In the genomic region with DNA sequence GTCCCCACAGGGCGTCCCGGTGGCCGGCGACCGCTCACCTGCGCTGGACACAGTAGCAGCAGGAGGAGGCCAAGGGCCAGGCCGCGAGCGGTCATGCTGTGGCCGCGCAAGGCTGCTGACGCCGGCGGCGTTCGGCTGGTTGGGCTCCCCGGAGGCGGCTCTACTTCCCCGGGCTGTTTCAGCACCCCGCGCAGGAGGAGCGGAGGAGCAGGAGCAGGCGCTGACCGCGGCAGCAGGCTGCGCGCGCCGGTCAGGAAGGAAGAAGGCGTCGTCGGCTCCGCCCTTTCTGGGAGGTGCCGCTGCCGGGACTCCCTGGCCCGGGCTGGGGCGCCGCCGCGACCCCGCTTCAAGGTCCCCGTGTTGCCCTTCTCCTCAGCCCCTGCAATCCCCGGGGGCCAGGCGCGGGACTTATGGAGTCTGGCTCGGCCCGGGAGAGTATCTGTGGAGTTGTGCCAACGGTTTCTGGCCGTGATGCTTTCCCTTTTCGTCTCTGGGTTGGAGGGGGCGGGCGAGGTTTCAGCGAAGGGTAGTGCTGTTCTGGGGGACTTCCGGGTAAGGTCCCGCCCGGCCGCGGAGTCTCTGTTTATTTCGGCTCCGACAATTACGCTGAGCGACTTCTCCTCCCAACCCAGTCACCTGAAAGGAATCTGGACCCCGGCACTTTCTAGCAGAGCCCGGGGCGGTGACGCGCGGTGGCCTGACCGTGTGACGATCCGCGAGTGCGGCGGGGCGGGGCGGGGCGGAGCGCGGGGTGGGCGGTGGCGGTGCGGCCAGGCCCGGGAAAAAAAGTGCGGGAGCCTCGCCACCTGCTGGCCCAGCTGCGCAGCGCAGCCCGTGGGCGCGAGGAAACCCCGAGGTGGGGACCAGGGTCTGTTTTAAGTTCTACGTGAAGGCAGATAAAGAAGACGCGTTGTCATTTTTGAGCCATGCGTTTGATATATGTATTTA, we compare ENCODE assay signal across 1 cellular context.
TF ChIP-seq lines count a peak whose summit lies in the region.

A gene (minus strand): TSS at position 258 of the 948 bp plus-strand sequence. CDS start 163 bp downstream, at position 95.

TF ChIP-seq in HepG2, 621 proteins besides CTCF, POLR2A, EP300 and RAD21 (continued from another document and continues in another):
- TF ChIP-seq, protein P1, sequence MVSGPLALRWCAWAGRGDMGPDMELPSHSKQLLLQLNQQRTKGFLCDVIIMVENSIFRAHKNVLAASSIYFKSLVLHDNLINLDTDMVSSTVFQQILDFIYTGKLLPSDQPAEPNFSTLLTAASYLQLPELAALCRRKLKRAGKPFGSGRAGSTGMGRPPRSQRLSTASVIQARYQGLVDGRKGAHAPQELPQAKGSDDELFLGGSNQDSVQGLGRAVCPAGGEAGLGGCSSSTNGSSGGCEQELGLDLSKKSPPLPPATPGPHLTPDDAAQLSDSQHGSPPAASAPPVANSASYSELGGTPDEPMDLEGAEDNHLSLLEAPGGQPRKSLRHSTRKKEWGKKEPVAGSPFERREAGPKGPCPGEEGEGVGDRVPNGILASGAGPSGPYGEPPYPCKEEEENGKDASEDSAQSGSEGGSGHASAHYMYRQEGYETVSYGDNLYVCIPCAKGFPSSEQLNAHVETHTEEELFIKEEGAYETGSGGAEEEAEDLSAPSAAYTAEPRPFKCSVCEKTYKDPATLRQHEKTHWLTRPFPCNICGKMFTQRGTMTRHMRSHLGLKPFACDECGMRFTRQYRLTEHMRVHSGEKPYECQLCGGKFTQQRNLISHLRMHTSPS (CRISPR knock-in tag; IDR thresholded peaks at IDR 0.05; ENCODE audit: low read depth): no peak
- TF ChIP-seq, protein P2, sequence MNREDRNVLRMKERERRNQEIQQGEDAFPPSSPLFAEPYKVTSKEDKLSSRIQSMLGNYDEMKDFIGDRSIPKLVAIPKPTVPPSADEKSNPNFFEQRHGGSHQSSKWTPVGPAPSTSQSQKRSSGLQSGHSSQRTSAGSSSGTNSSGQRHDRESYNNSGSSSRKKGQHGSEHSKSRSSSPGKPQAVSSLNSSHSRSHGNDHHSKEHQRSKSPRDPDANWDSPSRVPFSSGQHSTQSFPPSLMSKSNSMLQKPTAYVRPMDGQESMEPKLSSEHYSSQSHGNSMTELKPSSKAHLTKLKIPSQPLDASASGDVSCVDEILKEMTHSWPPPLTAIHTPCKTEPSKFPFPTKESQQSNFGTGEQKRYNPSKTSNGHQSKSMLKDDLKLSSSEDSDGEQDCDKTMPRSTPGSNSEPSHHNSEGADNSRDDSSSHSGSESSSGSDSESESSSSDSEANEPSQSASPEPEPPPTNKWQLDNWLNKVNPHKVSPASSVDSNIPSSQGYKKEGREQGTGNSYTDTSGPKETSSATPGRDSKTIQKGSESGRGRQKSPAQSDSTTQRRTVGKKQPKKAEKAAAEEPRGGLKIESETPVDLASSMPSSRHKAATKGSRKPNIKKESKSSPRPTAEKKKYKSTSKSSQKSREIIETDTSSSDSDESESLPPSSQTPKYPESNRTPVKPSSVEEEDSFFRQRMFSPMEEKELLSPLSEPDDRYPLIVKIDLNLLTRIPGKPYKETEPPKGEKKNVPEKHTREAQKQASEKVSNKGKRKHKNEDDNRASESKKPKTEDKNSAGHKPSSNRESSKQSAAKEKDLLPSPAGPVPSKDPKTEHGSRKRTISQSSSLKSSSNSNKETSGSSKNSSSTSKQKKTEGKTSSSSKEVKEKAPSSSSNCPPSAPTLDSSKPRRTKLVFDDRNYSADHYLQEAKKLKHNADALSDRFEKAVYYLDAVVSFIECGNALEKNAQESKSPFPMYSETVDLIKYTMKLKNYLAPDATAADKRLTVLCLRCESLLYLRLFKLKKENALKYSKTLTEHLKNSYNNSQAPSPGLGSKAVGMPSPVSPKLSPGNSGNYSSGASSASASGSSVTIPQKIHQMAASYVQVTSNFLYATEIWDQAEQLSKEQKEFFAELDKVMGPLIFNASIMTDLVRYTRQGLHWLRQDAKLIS (CRISPR knock-in tag; IDR thresholded peaks at IDR 0.05): peak; percentile 68; the same call in 1 of the 2 replicates
- TF ChIP-seq ZNF629 (CRISPR knock-in tag; conservative IDR thresholded peaks at IDR 0.05) (no peak; the same call in 1 of the 2 replicates), YEATS2 (CRISPR knock-in tag; IDR thresholded peaks at IDR 0.05; ENCODE audit: borderline replicate concordance) (peak; percentile 46; the same call in 1 of the 2 replicates), JUND (CRISPR knock-in tag; IDR thresholded peaks at IDR 0.05) (0 out of 2 replicates have a peak, but pooled peaks have one; percentile 35), ZFP37 (CRISPR knock-in tag; IDR thresholded peaks at IDR 0.05; ENCODE audit: borderline replicate concordance) (no peak), ISL2 (CRISPR knock-in tag; IDR thresholded peaks at IDR 0.05) (no peak), ZNF567 (CRISPR knock-in tag; IDR thresholded peaks at IDR 0.05; ENCODE audit: borderline replicate concordance) (peak; percentile 82), ZNF30 (CRISPR knock-in tag; IDR thresholded peaks at IDR 0.05) (no peak), ZFY (CRISPR knock-in tag; IDR thresholded peaks at IDR 0.05) (peak; percentile 76), CCAR2 (optimal IDR thresholded peaks at IDR 0.05; ENCODE audit: low read depth, low read length) (no peak), ZNF292 (CRISPR knock-in tag; IDR thresholded peaks at IDR 0.05; ENCODE audit: borderline replicate concordance, low read depth) (no peak), ZNF20 (CRISPR knock-in tag; IDR thresholded peaks at IDR 0.05) (0 out of 2 replicates have a peak, but pooled peaks have one; percentile 47), ESRRA (CRISPR knock-in tag; IDR thresholded peaks at IDR 0.05; ENCODE audit: low read depth) (peak; percentile 52; the same call in 1 of the 2 replicates), HNRNPH1 (optimal IDR thresholded peaks at IDR 0.05; ENCODE audit: low read depth, low read length) (no peak), TSC22D2 (CRISPR knock-in tag; IDR thresholded peaks at IDR 0.05; ENCODE audit: borderline replicate concordance) (peak; percentile 9; the same call in 1 of the 2 replicates), CEBPB (IDR thresholded peaks at IDR 0.05; ENCODE audit: borderline replicate concordance, low read depth, low read length) (no peak), FOXK2 (IDR thresholded peaks at IDR 0.05) (no peak), SRF (IDR thresholded peaks at IDR 0.05; ENCODE audit: low read depth, low read length) (peak; percentile 6; the same call in 1 of the 2 replicates), ZNF607 (CRISPR knock-in tag; IDR thresholded peaks at IDR 0.05; ENCODE audit: borderline replicate concordance) (peak; percentile 57; the same call in 1 of the 2 replicates), RFXANK (CRISPR knock-in tag; IDR thresholded peaks at IDR 0.05) (no peak), ETV6 (CRISPR knock-in tag; conservative IDR thresholded peaks at IDR 0.05) (no peak; the same call in 1 of the 2 replicates), SRSF9 (IDR thresholded peaks at IDR 0.05; ENCODE audit: borderline replicate concordance, insufficient read depth, low read depth, low read length, poor library complexity, severe bottlenecking) (no peak)
- TF ChIP-seq, protein P3, sequence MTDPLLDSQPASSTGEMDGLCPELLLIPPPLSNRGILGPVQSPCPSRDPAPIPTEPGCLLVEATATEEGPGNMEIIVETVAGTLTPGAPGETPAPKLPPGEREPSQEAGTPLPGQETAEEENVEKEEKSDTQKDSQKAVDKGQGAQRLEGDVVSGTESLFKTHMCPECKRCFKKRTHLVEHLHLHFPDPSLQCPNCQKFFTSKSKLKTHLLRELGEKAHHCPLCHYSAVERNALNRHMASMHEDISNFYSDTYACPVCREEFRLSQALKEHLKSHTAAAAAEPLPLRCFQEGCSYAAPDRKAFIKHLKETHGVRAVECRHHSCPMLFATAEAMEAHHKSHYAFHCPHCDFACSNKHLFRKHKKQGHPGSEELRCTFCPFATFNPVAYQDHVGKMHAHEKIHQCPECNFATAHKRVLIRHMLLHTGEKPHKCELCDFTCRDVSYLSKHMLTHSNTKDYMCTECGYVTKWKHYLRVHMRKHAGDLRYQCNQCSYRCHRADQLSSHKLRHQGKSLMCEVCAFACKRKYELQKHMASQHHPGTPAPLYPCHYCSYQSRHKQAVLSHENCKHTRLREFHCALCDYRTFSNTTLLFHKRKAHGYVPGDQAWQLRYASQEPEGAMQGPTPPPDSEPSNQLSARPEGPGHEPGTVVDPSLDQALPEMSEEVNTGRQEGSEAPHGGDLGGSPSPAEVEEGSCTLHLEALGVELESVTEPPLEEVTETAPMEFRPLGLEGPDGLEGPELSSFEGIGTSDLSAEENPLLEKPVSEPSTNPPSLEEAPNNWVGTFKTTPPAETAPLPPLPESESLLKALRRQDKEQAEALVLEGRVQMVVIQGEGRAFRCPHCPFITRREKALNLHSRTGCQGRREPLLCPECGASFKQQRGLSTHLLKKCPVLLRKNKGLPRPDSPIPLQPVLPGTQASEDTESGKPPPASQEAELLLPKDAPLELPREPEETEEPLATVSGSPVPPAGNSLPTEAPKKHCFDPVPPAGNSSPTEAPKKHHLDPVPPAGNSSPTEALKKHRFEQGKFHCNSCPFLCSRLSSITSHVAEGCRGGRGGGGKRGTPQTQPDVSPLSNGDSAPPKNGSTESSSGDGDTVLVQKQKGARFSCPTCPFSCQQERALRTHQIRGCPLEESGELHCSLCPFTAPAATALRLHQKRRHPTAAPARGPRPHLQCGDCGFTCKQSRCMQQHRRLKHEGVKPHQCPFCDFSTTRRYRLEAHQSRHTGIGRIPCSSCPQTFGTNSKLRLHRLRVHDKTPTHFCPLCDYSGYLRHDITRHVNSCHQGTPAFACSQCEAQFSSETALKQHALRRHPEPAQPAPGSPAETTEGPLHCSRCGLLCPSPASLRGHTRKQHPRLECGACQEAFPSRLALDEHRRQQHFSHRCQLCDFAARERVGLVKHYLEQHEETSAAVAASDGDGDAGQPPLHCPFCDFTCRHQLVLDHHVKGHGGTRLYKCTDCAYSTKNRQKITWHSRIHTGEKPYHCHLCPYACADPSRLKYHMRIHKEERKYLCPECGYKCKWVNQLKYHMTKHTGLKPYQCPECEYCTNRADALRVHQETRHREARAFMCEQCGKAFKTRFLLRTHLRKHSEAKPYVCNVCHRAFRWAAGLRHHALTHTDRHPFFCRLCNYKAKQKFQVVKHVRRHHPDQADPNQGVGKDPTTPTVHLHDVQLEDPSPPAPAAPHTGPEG (CRISPR knock-in tag; IDR thresholded peaks at IDR 0.05): no peak
- TF ChIP-seq, protein P4, sequence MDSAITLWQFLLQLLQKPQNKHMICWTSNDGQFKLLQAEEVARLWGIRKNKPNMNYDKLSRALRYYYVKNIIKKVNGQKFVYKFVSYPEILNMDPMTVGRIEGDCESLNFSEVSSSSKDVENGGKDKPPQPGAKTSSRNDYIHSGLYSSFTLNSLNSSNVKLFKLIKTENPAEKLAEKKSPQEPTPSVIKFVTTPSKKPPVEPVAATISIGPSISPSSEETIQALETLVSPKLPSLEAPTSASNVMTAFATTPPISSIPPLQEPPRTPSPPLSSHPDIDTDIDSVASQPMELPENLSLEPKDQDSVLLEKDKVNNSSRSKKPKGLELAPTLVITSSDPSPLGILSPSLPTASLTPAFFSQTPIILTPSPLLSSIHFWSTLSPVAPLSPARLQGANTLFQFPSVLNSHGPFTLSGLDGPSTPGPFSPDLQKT (CRISPR knock-in tag; IDR thresholded peaks at IDR 0.05; ENCODE audit: borderline replicate concordance): no peak
- TF ChIP-seq, protein P5, sequence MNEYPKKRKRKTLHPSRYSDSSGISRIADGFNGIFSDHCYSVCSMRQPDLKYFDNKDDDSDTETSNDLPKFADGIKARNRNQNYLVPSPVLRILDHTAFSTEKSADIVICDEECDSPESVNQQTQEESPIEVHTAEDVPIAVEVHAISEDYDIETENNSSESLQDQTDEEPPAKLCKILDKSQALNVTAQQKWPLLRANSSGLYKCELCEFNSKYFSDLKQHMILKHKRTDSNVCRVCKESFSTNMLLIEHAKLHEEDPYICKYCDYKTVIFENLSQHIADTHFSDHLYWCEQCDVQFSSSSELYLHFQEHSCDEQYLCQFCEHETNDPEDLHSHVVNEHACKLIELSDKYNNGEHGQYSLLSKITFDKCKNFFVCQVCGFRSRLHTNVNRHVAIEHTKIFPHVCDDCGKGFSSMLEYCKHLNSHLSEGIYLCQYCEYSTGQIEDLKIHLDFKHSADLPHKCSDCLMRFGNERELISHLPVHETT (CRISPR knock-in tag; conservative IDR thresholded peaks at IDR 0.05): no peak
- TF ChIP-seq, protein P6, sequence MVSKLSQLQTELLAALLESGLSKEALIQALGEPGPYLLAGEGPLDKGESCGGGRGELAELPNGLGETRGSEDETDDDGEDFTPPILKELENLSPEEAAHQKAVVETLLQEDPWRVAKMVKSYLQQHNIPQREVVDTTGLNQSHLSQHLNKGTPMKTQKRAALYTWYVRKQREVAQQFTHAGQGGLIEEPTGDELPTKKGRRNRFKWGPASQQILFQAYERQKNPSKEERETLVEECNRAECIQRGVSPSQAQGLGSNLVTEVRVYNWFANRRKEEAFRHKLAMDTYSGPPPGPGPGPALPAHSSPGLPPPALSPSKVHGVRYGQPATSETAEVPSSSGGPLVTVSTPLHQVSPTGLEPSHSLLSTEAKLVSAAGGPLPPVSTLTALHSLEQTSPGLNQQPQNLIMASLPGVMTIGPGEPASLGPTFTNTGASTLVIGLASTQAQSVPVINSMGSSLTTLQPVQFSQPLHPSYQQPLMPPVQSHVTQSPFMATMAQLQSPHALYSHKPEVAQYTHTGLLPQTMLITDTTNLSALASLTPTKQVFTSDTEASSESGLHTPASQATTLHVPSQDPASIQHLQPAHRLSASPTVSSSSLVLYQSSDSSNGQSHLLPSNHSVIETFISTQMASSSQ (IDR thresholded peaks at IDR 0.05; ENCODE audit: low read depth): no peak
- TF ChIP-seq, protein P6 (CRISPR knock-in tag; IDR thresholded peaks at IDR 0.05; ENCODE audit: borderline replicate concordance): no peak
- TF ChIP-seq, protein P7, sequence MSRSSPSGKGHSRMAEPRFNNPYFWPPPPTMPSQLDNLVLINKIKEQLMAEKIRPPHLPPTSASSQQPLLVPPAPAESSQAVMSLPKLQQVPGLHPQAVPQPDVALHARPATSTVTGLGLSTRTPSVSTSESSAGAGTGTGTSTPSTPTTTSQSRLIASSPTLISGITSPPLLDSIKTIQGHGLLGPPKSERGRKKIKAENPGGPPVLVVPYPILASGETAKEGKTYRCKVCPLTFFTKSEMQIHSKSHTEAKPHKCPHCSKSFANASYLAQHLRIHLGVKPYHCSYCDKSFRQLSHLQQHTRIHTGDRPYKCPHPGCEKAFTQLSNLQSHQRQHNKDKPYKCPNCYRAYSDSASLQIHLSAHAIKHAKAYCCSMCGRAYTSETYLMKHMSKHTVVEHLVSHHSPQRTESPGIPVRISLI (CRISPR knock-in tag; IDR thresholded peaks at IDR 0.05; ENCODE audit: borderline replicate concordance): peak; percentile 30; the same call in 1 of the 2 replicates
